In genomic region chr7:143836622-143837021, GRCh38 we compare ENCODE assay signal across 8 cellular contexts.
DNase-seq lines count a peak whose midpoint lies in the region; ATAC-seq and TF ChIP-seq lines count a peak whose summit lies in the region.
"Not testable (repeated sequence)": the region's sequence is repeated elsewhere in the genome, so short reads cannot be mapped to it uniquely, and the experiment has no call there.

No MANE protein-coding gene starts in this region.

- not testable (repeated sequence) for TF ChIP-seq CTCF in cardiac fibroblast (IDR thresholded peaks at IDR 0.05; ENCODE audit: low read depth, low read length); lung (IDR thresholded peaks at IDR 0.05; ENCODE audit: control extremely low read depth, extremely low read depth)

- not testable (repeated sequence) for H3K27me3 ChIP-seq in lung (ENCODE audit: control insufficient read depth, insufficient read depth)

- not testable (repeated sequence) for H3K4me1 ChIP-seq in lung (ENCODE audit: control insufficient read depth in 2 of 2, insufficient read depth in 2 of 2, low read length in 2 of 2)

- H3K9me3 ChIP-seq in lung (ENCODE audit: control insufficient read depth in 2 of 2, insufficient read depth in 1 of 2, low read length in 1 of 2): not testable (repeated sequence)

- H3K27ac ChIP-seq in lung (ENCODE audit: low read depth in 1 of 2, low read length in 1 of 2): peak overlapping the region; percentile 12 to 53

- not testable (repeated sequence) for H3K36me3 ChIP-seq in lung (ENCODE audit: control insufficient read depth in 2 of 2, insufficient read depth in 2 of 2, low read length in 2 of 2)

- peak overlapping the region; percentile 50 to 51 for H3K4me3 ChIP-seq in cardiac fibroblast (replicated peaks in 1 of 2; ENCODE audit: low read depth in 2 of 2, low read length in 2 of 2)
- H3K4me3 ChIP-seq in lung: not testable (repeated sequence)

- peak; percentile 80 for ATAC-seq in GM19455 (IDR thresholded peaks at IDR 0.05; ENCODE audit: unreplicated experiment)
- ATAC-seq in HG03280 (IDR thresholded peaks at IDR 0.05; ENCODE audit: unreplicated experiment): peak; percentile 82
- peak; percentile 98 for ATAC-seq in lung (ENCODE audit: insufficient read depth, low FRiP score)

- 0% methylated on average over 14 to 18 of the region's 38 CpGs for WGBS in lung, 2 donors

- peak; percentile 25 to 30 for DNase-seq in AML-193 (lab: John Stamatoyannopoulos, UW)
- peak; percentile 71 for DNase-seq in NCI-H748 (lab: John Stamatoyannopoulos, UW; ENCODE audit: unreplicated experiment)
- peak; percentile 86 to 87 for DNase-seq in activated CD4-positive, alpha-beta T cell treated with anti-CD3 and anti-CD28 coated beads, Interleukin-2, amount 50 U/mL, for 24 hours (ENCODE audit: low read depth in 1 of 2, low spot score in 1 of 2)
- DNase-seq in cardiac fibroblast (ENCODE audit: low read depth in 2 of 2): not testable (repeated sequence)
- DNase-seq in lung (ENCODE audit: low spot score): peak; percentile 96
- peak; percentile 94 for DNase-seq in stimulated activated CD4-positive, alpha-beta T cell treated with anti-CD3 and anti-CD28 coated beads, Interleukin-4, amount 100 ng/mL, for 24 hours
